Comparison of ENCODE assay signal across 9 cellular contexts in the genomic region with DNA sequence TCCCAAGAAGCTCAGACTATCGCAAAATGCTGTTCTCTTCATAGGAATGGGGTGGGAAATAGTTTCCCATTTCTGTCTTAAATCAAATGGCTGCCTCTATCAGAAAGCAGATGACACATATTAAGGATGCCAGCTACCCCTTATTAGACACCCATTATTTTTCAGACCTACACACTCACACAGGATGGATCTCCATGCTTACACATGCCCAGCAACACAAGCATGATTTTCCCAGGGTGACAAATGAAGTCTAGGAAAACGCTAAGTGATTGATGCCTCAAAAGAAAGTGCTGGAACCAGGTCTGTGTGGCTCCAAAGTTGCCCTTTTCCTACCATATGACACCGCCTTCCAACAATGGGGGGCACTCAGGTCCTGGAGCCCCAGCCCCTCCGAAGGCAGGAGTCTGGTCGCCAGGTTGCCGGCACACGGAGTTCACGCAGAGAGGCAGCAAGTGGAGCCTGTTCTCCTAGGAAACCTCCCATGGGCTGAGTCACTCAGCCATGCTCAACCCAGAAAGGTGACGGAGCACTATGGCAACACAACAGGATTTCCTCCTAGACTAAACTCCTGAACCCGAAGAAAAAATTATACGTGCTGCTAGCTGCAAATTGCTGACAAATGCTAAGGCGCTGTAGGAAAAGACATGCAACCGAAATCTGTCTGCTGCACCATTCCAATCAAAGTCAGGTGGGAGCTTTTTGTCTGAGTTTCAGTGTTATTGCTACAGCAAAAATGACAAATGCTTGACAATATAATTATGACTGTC. TPM values are rescaled to one million over a fixed set of nuclear protein-coding genes. Genes with fewer than 3 reads are reported as not detected.
DNase-seq lines count a peak whose midpoint lies in the region; ATAC-seq and TF ChIP-seq lines count a peak whose summit lies in the region.
"Had no signal": no experiment of that assay in that cellular context is flagged by ENCODE, and none has a peak within 500 bp of the region (broad histone marks: within the 10 kb centered on the region; RNA-seq: fewer than 3 reads in every experiment).

No MANE protein-coding gene starts in this region.

- H3K4me1 ChIP-seq in CD4-positive, CD25-positive, alpha-beta regulatory T cell (ENCODE audit: control insufficient read depth, insufficient read depth, low read length, poor library complexity, severe bottlenecking) = peaks cover 88% of the 10 kb centered on the region

- peak overlapping the region; percentile 16 for H3K4me3 ChIP-seq in CD4-positive, CD25-positive, alpha-beta regulatory T cell (ENCODE audit: low read depth, low read length)

- H3K36me3 ChIP-seq in CD4-positive, CD25-positive, alpha-beta regulatory T cell (ENCODE audit: control insufficient read depth, insufficient read depth, low read length) = peaks cover 25% of the 10 kb centered on the region

- POLR2A ChIA-PET in GM10248 (lab: Yijun Ruan, JAX) = interaction anchor here (0.6 kb wide), 1 partner anchor 802 kb away, joined by 3 read pairs; no protein-coding TSS in a partner anchor

- no peaks in the 10 kb centered on the region for H3K27me3 ChIP-seq in CD4-positive, CD25-positive, alpha-beta regulatory T cell (ENCODE audit: control insufficient read depth, insufficient read depth, low read length)

- CTCF ChIA-PET in GM10248 (lab: Yijun Ruan, JAX) = interaction anchor here (1.2 to 3.9 kb wide), 3 partner anchors 14 to 29 kb away, joined by 3 to 19 read pairs (median 3); no protein-coding TSS in a partner anchor

- H3K36me3 Mint-ChIP-seq in CD4-positive, CD25-positive, alpha-beta regulatory T cell = peaks cover 33% of the 10 kb centered on the region

- no peaks in the 10 kb centered on the region for H3K9me3 ChIP-seq in CD4-positive, CD25-positive, alpha-beta regulatory T cell (ENCODE audit: control insufficient read depth in 2 of 2, low read length in 2 of 2)

- ATAC-seq in CD4-positive, CD25-positive, alpha-beta regulatory T cell (ENCODE audit: low read depth in 2 of 2) = no peak
- ATAC-seq in omental fat pad (ENCODE audit: low FRiP score) (peak; percentile 47), GM21723 (IDR thresholded peaks at IDR 0.05; ENCODE audit: unreplicated experiment) (no peak), GM19395 (IDR thresholded peaks at IDR 0.05; ENCODE audit: unreplicated experiment) (no peak)

- peak overlapping the region; percentile 15 for H3K27ac ChIP-seq in CD4-positive, CD25-positive, alpha-beta regulatory T cell (ENCODE audit: insufficient read depth, low read length, poor library complexity, severe bottlenecking)

- H3K9me3 Mint-ChIP-seq in CD4-positive, CD25-positive, alpha-beta regulatory T cell = no peaks in the 10 kb centered on the region

- TF ChIP-seq CTCF in omental fat pad (IDR thresholded peaks at IDR 0.05) (no peak), GM10248 (IDR thresholded peaks at IDR 0.05; ENCODE audit: control extremely low read depth, extremely low read depth, low read depth, missing control alignments) (no peak)

- H3K4me3 Mint-ChIP-seq in CD4-positive, CD25-positive, alpha-beta regulatory T cell = peak overlapping the region in 2 of 4 donors; percentile 25 to 76

- DNase-seq in CD4-positive, CD25-positive, alpha-beta regulatory T cell = no peak
- DNase-seq in RPMI7951 (ENCODE audit: low read depth) = peak; percentile 55
- DNase-seq in fibroblast of peridontal ligament (ENCODE audit: extremely low read depth) = peak; percentile 71
- DNase-seq in omental fat pad (ENCODE audit: low spot score) = no peak
- no peak for DNase-seq in GM10248 (ENCODE audit: extremely low spot score)
- DNase-seq in NCI-H2029 (lab: John Stamatoyannopoulos, UW) = no peak
- DNase-seq: activated effector memory CD4-positive, alpha-beta T cell treated with Interleukin-2 at 50 U/mL for 16 hours had no signal

- H3K4me1 Mint-ChIP-seq in CD4-positive, CD25-positive, alpha-beta regulatory T cell = peaks cover 61 to 98% (median 92%) of the 10 kb centered on the region in 4 donors

- no peaks in the 10 kb centered on the region for H3K27me3 Mint-ChIP-seq in CD4-positive, CD25-positive, alpha-beta regulatory T cell

- H3K27ac Mint-ChIP-seq in CD4-positive, CD25-positive, alpha-beta regulatory T cell = peak overlapping the region; percentile 16 to 84 (median 56)

RNA-seq across cellular contexts. Expression of a gene that starts 19.8 kb away (rescaled TPM):
- total RNA-seq in CD4-positive, CD25-positive, alpha-beta regulatory T cell = 128 TPM
- 10 to 100 TPM; 40.3 to 68.4 (median 56.1) TPM for polyA plus RNA-seq in CD4-positive, CD25-positive, alpha-beta regulatory T cell
- total RNA-seq in RPMI7951 (2014; rRNA removed; shearing (Covaris generic)) = 89.0 and 89.6 TPM in 2 replicates
- 10 to 100 TPM; 31.3 to 64.0 (median 57.9) TPM for total RNA-seq in omental fat pad

Comparison
In these comparisons a context has a peak if more than half of its experiments do, and no peak if none do; other contexts are left out.
1. DNase-seq: peak in RPMI7951 (single experiment) and fibroblast of peridontal ligament (single experiment); none in CD4-positive, CD25-positive, alpha-beta regulatory T cell (0 of 3), omental fat pad (single experiment), GM10248 (single experiment) and NCI-H2029 (single experiment).